Comparison of ENCODE assay signal across 9 cellular contexts in genomic region chr1:156961709-156962108, GRCh38. TPM values are rescaled to one million over a fixed set of nuclear protein-coding genes. Genes with fewer than 3 reads are reported as not detected.
DNase-seq lines count a peak whose midpoint lies in the region; ATAC-seq and TF ChIP-seq lines count a peak whose summit lies in the region.
"Had no signal": no experiment of that assay in that cellular context is flagged by ENCODE, and none has a peak within 500 bp of the region (broad histone marks: within the 10 kb centered on the region; RNA-seq: fewer than 3 reads in every experiment).

No MANE protein-coding gene starts in this region.

- H3K36me3 Mint-ChIP-seq in CD4-positive, alpha-beta T cell (ENCODE audit: low read depth), result peaks cover 74% of the 10 kb centered on the region

- no peaks in the 10 kb centered on the region for H3K4me1 ChIP-seq in HEK293 (ENCODE audit: control insufficient read depth, insufficient read depth, low read length)
- H3K4me1 ChIP-seq in tibial artery, result no peaks in the 10 kb centered on the region

- H3K4me1 Mint-ChIP-seq in CD4-positive, alpha-beta T cell (ENCODE audit: low read depth), result peaks cover 55% of the 10 kb centered on the region

- H3K9me3 ChIP-seq in CD4-positive, alpha-beta T cell (ENCODE audit: control insufficient read depth, low read length), result no peaks in the 10 kb centered on the region
- H3K9me3 ChIP-seq in HEK293 (ENCODE audit: control insufficient read depth, insufficient read depth, low read depth, low read length) (no peaks in the 10 kb centered on the region), tibial artery (no peaks in the 10 kb centered on the region)

- CTCF ChIA-PET in CD4-positive, alpha-beta T cell (lab: Charles Lee), result interaction anchor here (1.3 kb wide), 1 partner anchor 13 kb away, joined by 3 read pairs; no protein-coding TSS in a partner anchor
- CTCF ChIA-PET in HEK293 (lab: Yijun Ruan, JAX), result interaction anchor here (0.5 to 1.2 kb wide), 3 partner anchors 13 to 185 kb away, joined by 3 read pairs; no protein-coding TSS in a partner anchor

- H3K27me3 ChIP-seq in CD4-positive, alpha-beta T cell (ENCODE audit: control insufficient read depth, insufficient read depth, low read length), result no peaks in the 10 kb centered on the region
- H3K27me3 ChIP-seq in tibial artery, result no peaks in the 10 kb centered on the region

- POLR2A ChIA-PET in CD4-positive, alpha-beta T cell (lab: Charles Lee), result interaction anchor here (1.1 to 1.7 kb wide), 2 partner anchors 8 to 23 kb away, joined by 3 to 4 read pairs; no protein-coding TSS in a partner anchor
- POLR2A ChIA-PET in HEK293 (lab: Yijun Ruan, JAX), result no interaction called here

- intact Hi-C loops in CD4-positive, alpha-beta T cell (cut with DNase I, micrococcal nuclease), result loop anchor here (5.0 kb wide), 2 partner anchors 49 to 69 kb away; partner anchors contain the start of gene PEAR1 (in 2 of the 2)
- intact Hi-C loops in tibial artery (cut with DNase I; ENCODE audit: low total_unique reads), result no loop called here

- peak; percentile 55 for TF ChIP-seq CTCF in CD4-positive, alpha-beta T cell (IDR thresholded peaks at IDR 0.05)
- peak; percentile 82 for TF ChIP-seq CTCF in HEK293 (tag by site-specific recombination; IDR thresholded peaks at IDR 0.05)
- TF ChIP-seq CTCF in VCaP (conservative IDR thresholded peaks at IDR 0.05), result peak; percentile 29; the same call in 1 of the 2 replicates
- no peak for TF ChIP-seq CTCF in tibial artery (IDR thresholded peaks at IDR 0.05)

- peak overlapping the region; percentile 72 for H3K4me3 Mint-ChIP-seq in CD4-positive, alpha-beta T cell

- H3K4me3 ChIP-seq in HEK293 (ENCODE audit: low read depth, low read length) (no peak overlapping the region), tibial artery (no peak overlapping the region)

- H3K27ac ChIP-seq in CD4-positive, alpha-beta T cell (ENCODE audit: low read depth, low read length), result no peak overlapping the region
- H3K27ac ChIP-seq in HEK293 (ENCODE audit: extremely low read depth, low read depth, low read length) (no peak overlapping the region), VCaP (no peak overlapping the region), tibial artery (no peak overlapping the region)

- DNase-seq in CD4-positive, alpha-beta T cell, result peak in 5 of 10 experiments; percentile 2 to 37 (median 24)
- DNase-seq in germinal center (ENCODE audit: low spot score) (peak; percentile 35), iPS-NIHi7 (ENCODE audit: extremely low spot score) (no peak), tibial artery (no peak)

- H3K9me3 Mint-ChIP-seq in CD4-positive, alpha-beta T cell, result no peaks in the 10 kb centered on the region

- peak overlapping the region; percentile 44 for H3K27ac Mint-ChIP-seq in CD4-positive, alpha-beta T cell

- H3K27me3 Mint-ChIP-seq in CD4-positive, alpha-beta T cell, result no peaks in the 10 kb centered on the region

- ATAC-seq in CD4-positive, alpha-beta T cell (ENCODE audit: poor library complexity), result peak; percentile 81
- no peak for ATAC-seq in HG03135 (IDR thresholded peaks at IDR 0.05; ENCODE audit: unreplicated experiment)
- ATAC-seq in GM19467 (IDR thresholded peaks at IDR 0.05; ENCODE audit: unreplicated experiment), result no peak
- ATAC-seq: left lobe of liver had no signal

- H3K36me3 ChIP-seq in HEK293 (ENCODE audit: control insufficient read depth in 2 of 2, insufficient read depth in 1 of 2, low read length in 2 of 2) (peaks cover 4 to 75% of the 10 kb centered on the region in 2 experiments), tibial artery (peaks cover 57 to 95% (median 66%) of the 10 kb centered on the region in 3 donors)

TF ChIP-seq in HEK293, 187 proteins besides CTCF, POLR2A, EP300 and RAD21:
- TF ChIP-seq GLIS1 (tag by site-specific recombination; IDR thresholded peaks at IDR 0.05) (no peak), ZNF169 (tag by site-specific recombination; IDR thresholded peaks at IDR 0.05) (no peak)
- TF ChIP-seq, protein P1, sequence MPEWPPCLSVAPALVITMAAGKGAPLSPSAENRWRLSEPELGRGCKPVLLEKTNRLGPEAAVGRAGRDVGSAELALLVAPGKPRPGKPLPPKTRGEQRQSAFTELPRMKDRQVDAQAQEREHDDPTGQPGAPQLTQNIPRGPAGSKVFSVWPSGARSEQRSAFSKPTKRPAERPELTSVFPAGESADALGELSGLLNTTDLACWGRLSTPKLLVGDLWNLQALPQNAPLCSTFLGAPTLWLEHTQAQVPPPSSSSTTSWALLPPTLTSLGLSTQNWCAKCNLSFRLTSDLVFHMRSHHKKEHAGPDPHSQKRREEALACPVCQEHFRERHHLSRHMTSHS (tag by site-specific recombination; IDR thresholded peaks at IDR 0.05), result no peak
TF ChIP-seq in HEK293: peak in this region for 0.

RNA-seq across cellular contexts. Expression of gene LRRC71, which starts 41.3 kb away (rescaled TPM):
- total RNA-seq in CD4-positive, alpha-beta T cell, result not detected
- total RNA-seq: left lobe of liver had no signal

Comparison
In these comparisons a context has a peak if more than half of its experiments do, and no peak if none do; other contexts are left out.
1. CTCF ChIP-seq: peak in CD4-positive, alpha-beta T cell (single experiment), HEK293 (single experiment) and VCaP (single experiment); none in tibial artery (0 of 2).